8 cellular contexts compared by ENCODE assay signal in the genomic region with DNA sequence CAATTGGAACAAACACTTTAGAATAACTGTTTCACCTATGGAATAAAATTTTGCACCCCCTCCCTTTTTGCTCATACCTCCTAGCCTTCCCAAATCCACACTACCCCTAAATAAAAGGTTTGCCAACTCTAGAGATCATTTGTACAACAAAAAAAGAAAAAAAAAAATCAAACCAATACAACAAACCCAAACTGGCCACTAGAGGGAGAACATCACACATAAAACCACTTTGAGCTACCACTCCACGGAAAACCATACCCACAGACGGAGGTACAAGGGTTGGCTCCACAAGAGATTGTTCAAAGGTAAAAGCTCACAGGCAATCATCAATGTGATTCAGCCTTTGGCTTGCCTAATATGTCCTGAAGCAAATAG. TPM values are rescaled to one million over a fixed set of nuclear protein-coding genes. Genes with fewer than 3 reads are reported as not detected.
DNase-seq lines count a peak whose midpoint lies in the region; ATAC-seq and TF ChIP-seq lines count a peak whose summit lies in the region.

No MANE protein-coding gene starts in this region.

- CTCF ChIA-PET in mammary epithelial cell (lab: Charles Lee; ENCODE audit: low non-redundant PET), result interaction anchor here (0.6 to 1.3 kb wide), 5 partner anchors 174 to 611 kb away, joined by 3 to 6 read pairs (median 4); no protein-coding TSS in a partner anchor

- WGBS in mammary epithelial cell (ENCODE audit: low coverage, missing lambda C conversion rate), result 0% methylated on average over 2 of the region's 2 CpGs

- intact Hi-C loops in mammary epithelial cell (cut with micrococcal nuclease) (loop anchor here (1.0 to 10.0 kb wide), 4 partner anchors 114 to 283 kb away; partner anchors contain the start of genes ITPR1 and SUMF1), left colon (cut with DNase I, micrococcal nuclease) (loop anchor here in 1 of 2 donors (2.0 kb wide), 1 partner anchor 282 kb away; no protein-coding TSS in a partner anchor)

- BruUV-seq in mammary epithelial cell (replicated peaks; lab: Mats Ljungman, UMichigan), result no TSS peak

- no peaks in the 10 kb centered on the region for H3K4me1 ChIP-seq in mammary epithelial cell (ENCODE audit: insufficient read depth, low read length)

- H3K9ac ChIP-seq in mammary epithelial cell (ENCODE audit: insufficient read depth, low read length), result no peak overlapping the region

- H3K79me2 ChIP-seq in mammary epithelial cell (ENCODE audit: insufficient read depth, low read length), result no peaks in the 10 kb centered on the region

- H3K27ac ChIP-seq in 22Rv1 (no peak overlapping the region), mammary epithelial cell (ENCODE audit: insufficient read depth, low read depth, low read length) (no peak overlapping the region)

- H3K9me3 ChIP-seq in mammary epithelial cell (replicated peaks; ENCODE audit: insufficient read depth, low read length), result no peaks in the 10 kb centered on the region

- ATAC-seq in HG02798 (IDR thresholded peaks at IDR 0.05; ENCODE audit: poor library complexity, unreplicated experiment), result peak; percentile 91
- ATAC-seq in left colon, result peak; percentile 79

- TF ChIP-seq CTCF in 22Rv1 (IDR thresholded peaks at IDR 0.05) (peak; percentile 82), GM12874 (IDR thresholded peaks at IDR 0.05; ENCODE audit: insufficient read depth, low read depth, low read length) (peak; percentile 45; the same call in 1 of the 2 replicates), mammary epithelial cell (conservative IDR thresholded peaks at IDR 0.05 in 1 of 2, IDR thresholded peaks at IDR 0.05 in 1 of 2; ENCODE audit: extremely low read depth in 1 of 2, insufficient read depth in 1 of 2, low read depth in 1 of 2, low read length in 2 of 2) (peak; percentile 71 to 75)

- no peaks in the 10 kb centered on the region for H3K27me3 ChIP-seq in mammary epithelial cell (ENCODE audit: insufficient read depth, low read length)

- in situ Hi-C loops in mammary epithelial cell (cut with MboI; ENCODE audit: low sequenced_read_pairs in 2 of 2), result loop anchor here (5.0 kb wide), 2 partner anchors 282 to 287 kb away; no protein-coding TSS in a partner anchor

- DNase-seq in NCI-H1417 (lab: John Stamatoyannopoulos, UW) (peak; percentile 13 to 64 (median 42)), T-helper 9 cell (peak; percentile 20), mammary epithelial cell (peak; percentile 41), left colon (no peak)
- peak; percentile 64 for DNase-seq in stimulated activated CD4-positive, alpha-beta T cell treated with anti-CD3 and anti-CD28 coated beads, Interleukin-4, amount 100 ng/mL, for 24 hours

- no peak overlapping the region for H2AFZ ChIP-seq in mammary epithelial cell (ENCODE audit: low read depth, low read length)

- H3K36me3 ChIP-seq in mammary epithelial cell (ENCODE audit: insufficient read depth, low read length), result no peaks in the 10 kb centered on the region

- no peaks in the 10 kb centered on the region for H4K20me1 ChIP-seq in mammary epithelial cell (ENCODE audit: insufficient read depth, low read length)

- no peak overlapping the region for H3K4me3 ChIP-seq in mammary epithelial cell (replicated peaks in 1 of 3; ENCODE audit: insufficient read depth in 1 of 3, low read depth in 2 of 3, low read length in 3 of 3)

- dilution Hi-C loops in mammary epithelial cell (cut with HindIII; ENCODE audit: low sequenced_read_pairs), result no loop called here

- no peak overlapping the region for H3K4me2 ChIP-seq in mammary epithelial cell (ENCODE audit: insufficient read depth, low read depth, low read length)

RNA-seq across cellular contexts. Expression of gene SETMAR, which starts 47.6 kb away (rescaled TPM):
- total RNA-seq in mammary epithelial cell, result 10 to 100 TPM in 1 of 2 donors, 1 to 10 TPM in 1; 9.9 to 20.8 TPM
- polyA plus RNA-seq in mammary epithelial cell, result 11.1 TPM
- polyA minus RNA-seq in mammary epithelial cell, result 8.0 TPM
- total RNA-seq in left colon, result 1 to 10 TPM; 8.1 to 8.8 TPM

Comparison
In these comparisons a context has a peak if more than half of its experiments do, and no peak if none do; other contexts are left out.
1. DNase-seq: peak in NCI-H1417 (3 of 3), T-helper 9 cell (single experiment), mammary epithelial cell (single experiment) and stimulated activated CD4-positive, alpha-beta T cell treated with anti-CD3 and anti-CD28 coated beads, Interleukin-4, amount 100 ng/mL, for 24 hours (single experiment); none in left colon (0 of 2).
2. Peak in every context shown above with its lines, with median percentiles within 50 percentile points of each other: CTCF ChIP-seq.